In genomic region chr3:127613406-127613805, GRCh38 we compare ENCODE assay signal across 1 cellular context.
TF ChIP-seq lines count a peak whose summit lies in the region.

No MANE protein-coding gene starts in this region.

TF ChIP-seq in GM23338, 12 proteins besides CTCF, POLR2A, EP300 and RAD21 (continued from another document):
- TF ChIP-seq, protein P1, sequence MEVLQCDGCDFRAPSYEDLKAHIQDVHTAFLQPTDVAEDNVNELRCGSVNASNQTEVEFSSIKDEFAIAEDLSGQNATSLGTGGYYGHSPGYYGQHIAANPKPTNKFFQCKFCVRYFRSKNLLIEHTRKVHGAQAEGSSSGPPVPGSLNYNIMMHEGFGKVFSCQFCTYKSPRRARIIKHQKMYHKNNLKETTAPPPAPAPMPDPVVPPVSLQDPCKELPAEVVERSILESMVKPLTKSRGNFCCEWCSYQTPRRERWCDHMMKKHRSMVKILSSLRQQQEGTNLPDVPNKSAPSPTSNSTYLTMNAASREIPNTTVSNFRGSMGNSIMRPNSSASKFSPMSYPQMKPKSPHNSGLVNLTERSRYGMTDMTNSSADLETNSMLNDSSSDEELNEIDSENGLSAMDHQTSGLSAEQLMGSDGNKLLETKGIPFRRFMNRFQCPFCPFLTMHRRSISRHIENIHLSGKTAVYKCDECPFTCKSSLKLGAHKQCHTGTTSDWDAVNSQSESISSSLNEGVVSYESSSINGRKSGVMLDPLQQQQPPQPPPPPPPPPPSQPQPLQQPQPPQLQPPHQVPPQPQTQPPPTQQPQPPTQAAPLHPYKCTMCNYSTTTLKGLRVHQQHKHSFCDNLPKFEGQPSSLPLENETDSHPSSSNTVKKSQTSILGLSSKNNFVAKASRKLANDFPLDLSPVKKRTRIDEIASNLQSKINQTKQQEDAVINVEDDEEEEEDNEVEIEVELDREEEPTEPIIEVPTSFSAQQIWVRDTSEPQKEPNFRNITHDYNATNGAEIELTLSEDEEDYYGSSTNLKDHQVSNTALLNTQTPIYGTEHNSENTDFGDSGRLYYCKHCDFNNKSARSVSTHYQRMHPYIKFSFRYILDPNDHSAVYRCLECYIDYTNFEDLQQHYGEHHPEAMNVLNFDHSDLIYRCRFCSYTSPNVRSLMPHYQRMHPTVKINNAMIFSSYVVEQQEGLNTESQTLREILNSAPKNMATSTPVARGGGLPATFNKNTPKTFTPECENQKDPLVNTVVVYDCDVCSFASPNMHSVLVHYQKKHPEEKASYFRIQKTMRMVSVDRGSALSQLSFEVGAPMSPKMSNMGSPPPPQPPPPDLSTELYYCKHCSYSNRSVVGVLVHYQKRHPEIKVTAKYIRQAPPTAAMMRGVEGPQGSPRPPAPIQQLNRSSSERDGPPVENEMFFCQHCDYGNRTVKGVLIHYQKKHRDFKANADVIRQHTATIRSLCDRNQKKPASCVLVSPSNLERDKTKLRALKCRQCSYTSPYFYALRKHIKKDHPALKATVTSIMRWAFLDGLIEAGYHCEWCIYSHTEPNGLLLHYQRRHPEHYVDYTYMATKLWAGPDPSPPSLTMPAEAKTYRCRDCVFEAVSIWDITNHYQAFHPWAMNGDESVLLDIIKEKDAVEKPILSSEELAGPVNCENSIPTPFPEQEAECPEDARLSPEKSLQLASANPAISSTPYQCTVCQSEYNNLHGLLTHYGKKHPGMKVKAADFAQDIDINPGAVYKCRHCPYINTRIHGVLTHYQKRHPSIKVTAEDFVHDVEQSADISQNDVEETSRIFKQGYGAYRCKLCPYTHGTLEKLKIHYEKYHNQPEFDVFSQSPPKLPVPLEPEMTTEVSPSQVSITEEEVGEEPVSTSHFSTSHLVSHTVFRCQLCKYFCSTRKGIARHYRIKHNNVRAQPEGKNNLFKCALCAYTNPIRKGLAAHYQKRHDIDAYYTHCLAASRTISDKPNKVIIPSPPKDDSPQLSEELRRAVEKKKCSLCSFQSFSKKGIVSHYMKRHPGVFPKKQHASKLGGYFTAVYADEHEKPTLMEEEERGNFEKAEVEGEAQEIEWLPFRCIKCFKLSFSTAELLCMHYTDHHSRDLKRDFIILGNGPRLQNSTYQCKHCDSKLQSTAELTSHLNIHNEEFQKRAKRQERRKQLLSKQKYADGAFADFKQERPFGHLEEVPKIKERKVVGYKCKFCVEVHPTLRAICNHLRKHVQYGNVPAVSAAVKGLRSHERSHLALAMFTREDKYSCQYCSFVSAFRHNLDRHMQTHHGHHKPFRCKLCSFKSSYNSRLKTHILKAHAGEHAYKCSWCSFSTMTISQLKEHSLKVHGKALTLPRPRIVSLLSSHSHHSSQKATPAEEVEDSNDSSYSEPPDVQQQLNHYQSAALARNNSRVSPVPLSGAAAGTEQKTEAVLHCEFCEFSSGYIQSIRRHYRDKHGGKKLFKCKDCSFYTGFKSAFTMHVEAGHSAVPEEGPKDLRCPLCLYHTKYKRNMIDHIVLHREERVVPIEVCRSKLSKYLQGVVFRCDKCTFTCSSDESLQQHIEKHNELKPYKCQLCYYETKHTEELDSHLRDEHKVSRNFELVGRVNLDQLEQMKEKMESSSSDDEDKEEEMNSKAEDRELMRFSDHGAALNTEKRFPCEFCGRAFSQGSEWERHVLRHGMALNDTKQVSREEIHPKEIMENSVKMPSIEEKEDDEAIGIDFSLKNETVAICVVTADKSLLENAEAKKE (CRISPR knock-in tag; IDR thresholded peaks at IDR 0.05) = no peak
- no peak for TF ChIP-seq EZH2phosphoT487 (IDR thresholded peaks at IDR 0.05; ENCODE audit: unreplicated experiment)
- no peak for TF ChIP-seq ZNF114 (CRISPR knock-in tag; IDR thresholded peaks at IDR 0.05)
- no peak for TF ChIP-seq EZH2 (IDR thresholded peaks at IDR 0.05; ENCODE audit: low read depth, unreplicated experiment)
